Comparison of ENCODE assay signal across 15 cellular contexts in genomic region chr2:28776471-28776870, GRCh38. TPM values are rescaled to one million over a fixed set of nuclear protein-coding genes. Genes with fewer than 3 reads are reported as not detected.
A peak's percentile ranks its signal among the peaks of the same experiment; 100 is the strongest.
DNase-seq lines count a peak whose midpoint lies in the region; ATAC-seq and TF ChIP-seq lines count a peak whose summit lies in the region.
"Had no signal": no experiment of that assay in that cellular context is flagged by ENCODE, and none has a peak within 500 bp of the region (broad histone marks: within the 10 kb centered on the region; RNA-seq: fewer than 3 reads in every experiment).

No MANE protein-coding gene starts in this region.

- POLR2A ChIA-PET in naive thymus-derived CD8-positive, alpha-beta T cell (lab: Charles Lee): no interaction called here

- peak overlapping the region; percentile 35 to 53 for H3K27ac ChIP-seq in ascending aorta
- H3K27ac ChIP-seq in thoracic aorta: peak overlapping the region; percentile 14 to 38

- H3K27me3 ChIP-seq in ascending aorta: no peaks in the 10 kb centered on the region
- no peaks in the 10 kb centered on the region for H3K27me3 ChIP-seq in thoracic aorta (replicated peaks; ENCODE audit: insufficient read depth)

- H3K9me3 Mint-ChIP-seq in activated naive CD8-positive, alpha-beta T cell (ENCODE audit: low read depth): no peaks in the 10 kb centered on the region
- no peaks in the 10 kb centered on the region for H3K9me3 Mint-ChIP-seq in activated naive CD8-positive, alpha-beta T cell treated with anti-CD3 and anti-CD28 coated beads for 36 hours
- no peaks in the 10 kb centered on the region for H3K9me3 Mint-ChIP-seq in naive thymus-derived CD8-positive, alpha-beta T cell

- H3K4me3 Mint-ChIP-seq in activated naive CD8-positive, alpha-beta T cell: no peak overlapping the region
- H3K4me3 Mint-ChIP-seq in activated naive CD8-positive, alpha-beta T cell treated with anti-CD3 and anti-CD28 coated beads for 36 hours: no peak overlapping the region
- peak overlapping the region in 1 of 10 donors; percentile 13 for H3K4me3 Mint-ChIP-seq in naive thymus-derived CD8-positive, alpha-beta T cell

- peaks cover 2% of the 10 kb centered on the region for H3K36me3 Mint-ChIP-seq in activated naive CD8-positive, alpha-beta T cell
- H3K36me3 Mint-ChIP-seq in activated naive CD8-positive, alpha-beta T cell treated with anti-CD3 and anti-CD28 coated beads for 36 hours: peaks cover 16% of the 10 kb centered on the region
- peaks cover 0 to 59% (median 9%) of the 10 kb centered on the region in 3 donors for H3K36me3 Mint-ChIP-seq in naive thymus-derived CD8-positive, alpha-beta T cell

- H3K4me1 ChIP-seq in ascending aorta (peaks cover 9 to 47% of the 10 kb centered on the region in 2 donors), thoracic aorta (ENCODE audit: control insufficient read depth in 1 of 2, low read depth in 2 of 2) (peaks cover 53 to 99% of the 10 kb centered on the region in 2 donors)

- ATAC-seq in naive thymus-derived CD8-positive, alpha-beta T cell: no peak
- ATAC-seq in thoracic aorta (ENCODE audit: insufficient number of reproducible peaks, low FRiP score, low read depth) (no peak), GM21529 (IDR thresholded peaks at IDR 0.05; ENCODE audit: unreplicated experiment) (no peak)

- peaks cover 54% of the 10 kb centered on the region for H3K4me1 Mint-ChIP-seq in activated naive CD8-positive, alpha-beta T cell (ENCODE audit: low read depth)
- H3K4me1 Mint-ChIP-seq in activated naive CD8-positive, alpha-beta T cell treated with anti-CD3 and anti-CD28 coated beads for 36 hours: peaks cover 40% of the 10 kb centered on the region
- peaks cover 11 to 56% (median 51%) of the 10 kb centered on the region in 4 donors for H3K4me1 Mint-ChIP-seq in naive thymus-derived CD8-positive, alpha-beta T cell

- H3K9me3 ChIP-seq in ascending aorta (no peaks in the 10 kb centered on the region), thoracic aorta (no peaks in the 10 kb centered on the region)

- DNase-seq in activated naive CD8-positive, alpha-beta T cell treated with anti-CD3 and anti-CD28 coated beads for 36 hours: no peak
- no peak for DNase-seq in ascending aorta (ENCODE audit: low spot score in 2 of 2)
- no peak for DNase-seq in naive thymus-derived CD8-positive, alpha-beta T cell
- DNase-seq in thoracic aorta (ENCODE audit: low spot score): no peak
- no peak for DNase-seq in NCI-H1417 treated with DMSO at 0.1 percent for 48 hours (lab: John Stamatoyannopoulos, UW)
- DNase-seq: C1 segment of cervical spinal cord, DND-41, GOT3, NCI-H1417, NCI-H2029, NCI-H2171, NCI-H446 treated with DMSO at 0.1 percent for 48 hours, RPMI8226 had no signal

- peak overlapping the region; percentile 19 to 32 for H3K4me3 ChIP-seq in ascending aorta
- peak overlapping the region; percentile 2 for H3K4me3 ChIP-seq in thoracic aorta

- intact Hi-C loops in ascending aorta (cut with DNase I): no loop called here

- H3K27ac Mint-ChIP-seq in activated naive CD8-positive, alpha-beta T cell: peak overlapping the region; percentile 28
- no peak overlapping the region for H3K27ac Mint-ChIP-seq in activated naive CD8-positive, alpha-beta T cell treated with anti-CD3 and anti-CD28 coated beads for 36 hours
- peak overlapping the region in 6 of 10 donors; percentile 3 to 75 (median 29) for H3K27ac Mint-ChIP-seq in naive thymus-derived CD8-positive, alpha-beta T cell

- no peaks in the 10 kb centered on the region for H3K27me3 Mint-ChIP-seq in activated naive CD8-positive, alpha-beta T cell
- H3K27me3 Mint-ChIP-seq in activated naive CD8-positive, alpha-beta T cell treated with anti-CD3 and anti-CD28 coated beads for 36 hours: no peaks in the 10 kb centered on the region
- no peaks in the 10 kb centered on the region for H3K27me3 Mint-ChIP-seq in naive thymus-derived CD8-positive, alpha-beta T cell

- H3K36me3 ChIP-seq in ascending aorta: peaks cover 40 to 42% of the 10 kb centered on the region in 2 donors
- peaks cover 27% of the 10 kb centered on the region for H3K36me3 ChIP-seq in thoracic aorta

- no peak for TF ChIP-seq CTCF in ascending aorta (IDR thresholded peaks at IDR 0.05)
- TF ChIP-seq CTCF in thoracic aorta (IDR thresholded peaks at IDR 0.05): no peak

RNA-seq across cellular contexts. Expression of gene PPP1CB, which starts 24.8 kb away (rescaled TPM):
- total RNA-seq in activated naive CD8-positive, alpha-beta T cell treated with anti-CD3 and anti-CD28 coated beads for 36 hours: 100 to 1,000 TPM; 229 to 232 TPM
- total RNA-seq in ascending aorta (196 TPM), thoracic aorta (100 to 1,000 TPM; 326 to 585 TPM)
- total RNA-seq in naive thymus-derived CD8-positive, alpha-beta T cell: 100 to 1,000 TPM; 165 to 166 TPM
- polyA plus RNA-seq in naive thymus-derived CD8-positive, alpha-beta T cell: 10 to 100 TPM; 63.1 to 85.7 (median 82.1) TPM

RNA-seq across cellular contexts. Expression of gene SPDYA, which starts 34.2 kb away (rescaled TPM):
- under 1 TPM; 0.40 to 0.85 TPM for total RNA-seq in activated naive CD8-positive, alpha-beta T cell treated with anti-CD3 and anti-CD28 coated beads for 36 hours
- total RNA-seq in ascending aorta: 0.32 TPM
- total RNA-seq in naive thymus-derived CD8-positive, alpha-beta T cell: 1 to 10 TPM; 1.1 to 2.1 TPM
- polyA plus RNA-seq in naive thymus-derived CD8-positive, alpha-beta T cell: not detected
- total RNA-seq in thoracic aorta: 1 to 10 TPM; 3.0 to 5.3 TPM
